8 cellular contexts compared by ENCODE assay signal in genomic region chr13:110716235-110716505, GRCh38. TPM values are rescaled to one million over a fixed set of nuclear protein-coding genes. Genes with fewer than 3 reads are reported as not detected.
DNase-seq lines count a peak whose midpoint lies in the region; ATAC-seq and TF ChIP-seq lines count a peak whose summit lies in the region.

No MANE protein-coding gene starts in this region.

- H3K4me3 ChIP-seq in DND-41 (ENCODE audit: low read depth in 1 of 2, low read length in 2 of 2) = peak overlapping the region; percentile 58 to 69; a peak in 3 of 4 replicates
- H3K4me3 ChIP-seq in MG63 = peak overlapping the region; percentile 65
- H3K4me3 ChIP-seq in breast epithelium = peak overlapping the region; percentile 75 to 98 (median 78)
- peak overlapping the region; percentile 95 for H3K4me3 ChIP-seq in thymus (ENCODE audit: low read length)

- H4K20me1 ChIP-seq in DND-41 (ENCODE audit: insufficient read depth, low read length) = peaks cover 53% of the 10 kb centered on the region

- peaks cover 28% of the 10 kb centered on the region for H3K36me3 ChIP-seq in DND-41 (ENCODE audit: insufficient read depth, low read length)
- H3K36me3 ChIP-seq in MG63 = peaks cover 13% of the 10 kb centered on the region
- H3K36me3 ChIP-seq in breast epithelium = no peaks in the 10 kb centered on the region
- H3K36me3 ChIP-seq in thymus (ENCODE audit: control insufficient read depth, insufficient read depth) = peaks cover 16% of the 10 kb centered on the region

- TF ChIP-seq POLR2A in breast epithelium (IDR thresholded peaks at IDR 0.05) = no peak

- H3K27ac ChIP-seq in DND-41 (ENCODE audit: low read length) (peak overlapping the region; percentile 60), breast epithelium (peak overlapping the region; percentile 92 to 100), thymus (ENCODE audit: low read depth) (peak overlapping the region; percentile 79)

- H3K9ac ChIP-seq in DND-41 (ENCODE audit: low read depth, low read length) = peak overlapping the region; percentile 76

- peak overlapping the region; percentile 58 for H2AFZ ChIP-seq in DND-41 (ENCODE audit: low read depth, low read length)

- no peak for ATAC-seq in DND-41 (ENCODE audit: insufficient read depth, low read depth)
- ATAC-seq in left lobe of liver = peak; percentile 24
- ATAC-seq in HG02623 (IDR thresholded peaks at IDR 0.05; ENCODE audit: unreplicated experiment) = no peak
- no peak for ATAC-seq in GM21515 (IDR thresholded peaks at IDR 0.05; ENCODE audit: unreplicated experiment)

- H3K4me1 ChIP-seq in DND-41 (ENCODE audit: insufficient read depth, low read length) (peaks cover 30% of the 10 kb centered on the region), breast epithelium (peaks cover 0 to 13% of the 10 kb centered on the region in 2 donors), thymus (ENCODE audit: control insufficient read depth, insufficient read depth, low read length) (peaks cover 6% of the 10 kb centered on the region)

- 1% methylated on average over 13 of the region's 13 CpGs for WGBS in thymus

- peak overlapping the region; percentile 93 for H3K4me2 ChIP-seq in DND-41 (ENCODE audit: insufficient read depth, low read length)

- no peak for TF ChIP-seq CTCF in DND-41 (IDR thresholded peaks at IDR 0.05; ENCODE audit: borderline replicate concordance, extremely low read depth, low read length, poor library complexity, severe bottlenecking)
- no peak for TF ChIP-seq CTCF in breast epithelium (IDR thresholded peaks at IDR 0.05)

- H3K27me3 ChIP-seq in DND-41 (ENCODE audit: insufficient read depth, low read length, poor library complexity) (no peaks in the 10 kb centered on the region), MG63 (no peaks in the 10 kb centered on the region), breast epithelium (no peaks in the 10 kb centered on the region), thymus (ENCODE audit: control insufficient read depth, insufficient read depth) (no peaks in the 10 kb centered on the region)

- intact Hi-C loops in breast epithelium (cut with DNase I; ENCODE audit: low total_unique reads) = no loop called here

- peaks cover 81% of the 10 kb centered on the region for H3K79me2 ChIP-seq in DND-41 (ENCODE audit: insufficient read depth, low read length)

- DNase-seq in DND-41 = peak; percentile 37
- peak; percentile 17 for DNase-seq in MG63
- DNase-seq in breast epithelium (ENCODE audit: low spot score in 2 of 2) = no peak
- peak; percentile 91 for DNase-seq in left lobe of liver (ENCODE audit: low spot score)
- DNase-seq in GOT3 (lab: John Stamatoyannopoulos, UW) = no peak

- H3K9me3 ChIP-seq in DND-41 (ENCODE audit: insufficient read depth, low read length, severe bottlenecking) (no peaks in the 10 kb centered on the region), MG63 (no peaks in the 10 kb centered on the region), breast epithelium (no peaks in the 10 kb centered on the region), thymus (ENCODE audit: control insufficient read depth) (peaks cover 1% of the 10 kb centered on the region)

RNA-seq across cellular contexts. Expression of gene ING1, which starts 2.7 kb away (rescaled TPM):
- total RNA-seq in MG63 (2014; rRNA removed; shearing (Covaris generic); ENCODE audit: low replicate concordance) = 5.2 and 14.7 TPM in 2 replicates
- total RNA-seq in breast epithelium = 10 to 100 TPM; 21.0 to 26.1 (median 26.1) TPM
- total RNA-seq in left lobe of liver = 15.2 TPM
- polyA plus RNA-seq in thymus = 19.6 TPM

RNA-seq across cellular contexts. Expression of gene CARS2, which starts 10.3 kb away (rescaled TPM):
- total RNA-seq in MG63 (2014; rRNA removed; shearing (Covaris generic); ENCODE audit: low replicate concordance) = 147 and 177 TPM in 2 replicates
- total RNA-seq in breast epithelium = 10 to 100 TPM; 59.8 to 79.8 (median 61.6) TPM
- 33.9 TPM for total RNA-seq in left lobe of liver
- polyA plus RNA-seq in thymus = 105 TPM

Comparison
In these comparisons a context has a peak if more than half of its experiments do, and no peak if none do; other contexts are left out.
1. DNase-seq: peak in DND-41 (single experiment), MG63 (single experiment) and left lobe of liver (single experiment); none in breast epithelium (0 of 2) and GOT3 (single experiment).
2. Peak in every context shown above with its lines, with median percentiles within 50 percentile points of each other: H3K27ac ChIP-seq and H3K4me3 ChIP-seq.